In the genomic region with DNA sequence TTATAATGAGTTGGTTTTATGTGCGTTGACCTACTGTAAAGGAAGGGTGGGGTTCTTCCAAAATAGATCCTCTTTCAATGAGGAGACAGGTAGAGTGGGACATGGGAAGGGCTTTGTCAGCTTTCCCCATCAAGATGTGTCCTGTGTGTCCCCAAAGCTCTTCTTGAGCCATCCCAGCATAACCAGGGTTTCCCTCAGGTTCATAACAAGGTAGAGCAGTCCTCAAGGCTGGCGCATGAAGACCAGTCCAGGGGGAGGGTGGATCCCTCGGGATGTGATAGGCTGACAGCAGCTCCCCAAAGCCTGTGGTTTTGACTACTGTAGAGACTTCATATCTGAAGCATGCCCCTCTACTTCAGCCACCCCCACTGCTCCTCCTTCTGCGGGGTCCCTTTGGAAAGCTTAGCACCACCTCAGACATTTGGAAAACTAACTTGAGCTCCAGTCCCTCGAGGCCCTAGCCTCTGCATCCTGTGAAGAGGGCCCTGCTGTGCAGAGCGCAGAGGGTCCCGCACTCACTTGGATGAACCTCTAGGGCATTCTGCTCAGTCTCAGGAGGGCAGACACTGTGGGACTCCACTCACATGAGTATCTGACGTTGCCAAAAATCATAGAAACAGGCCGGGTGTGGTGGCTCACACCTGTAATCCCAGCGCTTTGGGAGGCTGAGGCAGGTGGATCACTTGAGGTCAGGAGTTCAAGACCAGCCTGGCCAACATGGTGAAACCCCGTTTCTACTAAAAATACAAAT, we compare ENCODE assay signal across 12 cellular contexts. TPM values are rescaled to one million over a fixed set of nuclear protein-coding genes. Genes with fewer than 3 reads are reported as not detected.
A peak's percentile ranks its signal among the peaks of the same experiment; 100 is the strongest.
DNase-seq lines count a peak whose midpoint lies in the region; ATAC-seq lines count a peak whose summit lies in the region.
"Had no signal": no experiment of that assay in that cellular context is flagged by ENCODE, and none has a peak within 500 bp of the region (broad histone marks: within the 10 kb centered on the region; RNA-seq: fewer than 3 reads in every experiment).

No MANE protein-coding gene starts in this region.

- H3K36me3 ChIP-seq in esophagus (ENCODE audit: control insufficient read depth in 2 of 2, insufficient read depth in 2 of 2, low read length in 1 of 2), result no peaks in the 10 kb centered on the region
- H3K36me3 ChIP-seq: HAP-1, pancreas had no signal

- no peaks in the 10 kb centered on the region for H3K27me3 ChIP-seq in esophagus (ENCODE audit: control insufficient read depth in 1 of 2, insufficient read depth in 2 of 2, low read length in 2 of 2)
- H3K27me3 ChIP-seq: pancreas had no signal

- H3K27ac Mint-ChIP-seq in activated CD4-positive, alpha-beta T cell treated with anti-CD3 and anti-CD28 coated beads for 36 hours, result peak overlapping the region; percentile 96
- peak overlapping the region; percentile 95 for H3K27ac Mint-ChIP-seq in T-helper 2 cell treated with Interferon-gamma antibody and Interleukin-4, amounts not matched to agents 5 μg/mL and 100 μg/mL, for 36 hours
- peak overlapping the region; percentile 93 for H3K27ac Mint-ChIP-seq in stimulated activated effector memory CD8-positive, alpha-beta T cell treated with anti-CD3 and anti-CD28 coated beads, Interleukin-12 subunit alpha, Interleukin-12 subunit beta, amount 100 ng/mL, for 72 hours

- no peaks in the 10 kb centered on the region for H3K27me3 Mint-ChIP-seq in activated CD4-positive, alpha-beta T cell treated with anti-CD3 and anti-CD28 coated beads for 36 hours
- no peaks in the 10 kb centered on the region for H3K27me3 Mint-ChIP-seq in T-helper 2 cell treated with Interferon-gamma antibody and Interleukin-4, amounts not matched to agents 5 μg/mL and 100 μg/mL, for 36 hours (ENCODE audit: low read depth)

- intact Hi-C loops in activated CD4-positive, alpha-beta T cell treated with anti-CD3 and anti-CD28 coated beads for 36 hours (cut with DNase I, micrococcal nuclease), result loop anchor here (2.0 to 10.0 kb wide), 8 partner anchors 115 to 435 kb away; partner anchors contain the start of genes GIMAP2 (in 1 of the 2) and GIMAP6 (in 1 of the 2)

- H3K4me3 Mint-ChIP-seq in activated CD4-positive, alpha-beta T cell treated with anti-CD3 and anti-CD28 coated beads for 36 hours, result peak overlapping the region; percentile 91
- peak overlapping the region; percentile 92 for H3K4me3 Mint-ChIP-seq in T-helper 2 cell treated with Interferon-gamma antibody and Interleukin-4, amounts not matched to agents 5 μg/mL and 100 μg/mL, for 36 hours
- peak overlapping the region; percentile 95 for H3K4me3 Mint-ChIP-seq in stimulated activated effector memory CD8-positive, alpha-beta T cell treated with anti-CD3 and anti-CD28 coated beads, Interleukin-12 subunit alpha, Interleukin-12 subunit beta, amount 100 ng/mL, for 72 hours

- no peak overlapping the region for H3K4me3 ChIP-seq in esophagus (ENCODE audit: low read depth in 1 of 2, low read length in 2 of 2)
- H3K4me3 ChIP-seq: HAP-1, pancreas had no signal

- no peaks in the 10 kb centered on the region for H3K9me3 ChIP-seq in esophagus (ENCODE audit: control insufficient read depth in 2 of 2, insufficient read depth in 1 of 2, low read depth in 1 of 2, low read length in 1 of 2)
- H3K9me3 ChIP-seq: HAP-1, pancreas, SK-N-SH had no signal

- 77 to 78% methylated on average over 11 of the region's 11 CpGs for WGBS in esophagus, 2 donors

- H3K36me3 Mint-ChIP-seq in activated CD4-positive, alpha-beta T cell treated with anti-CD3 and anti-CD28 coated beads for 36 hours (ENCODE audit: low read depth), result peaks cover 15% of the 10 kb centered on the region
- peaks cover 22% of the 10 kb centered on the region for H3K36me3 Mint-ChIP-seq in T-helper 2 cell treated with Interferon-gamma antibody and Interleukin-4, amounts not matched to agents 5 μg/mL and 100 μg/mL, for 36 hours (ENCODE audit: low read depth)
- peaks cover 45% of the 10 kb centered on the region for H3K36me3 Mint-ChIP-seq in stimulated activated effector memory CD8-positive, alpha-beta T cell treated with anti-CD3 and anti-CD28 coated beads, Interleukin-12 subunit alpha, Interleukin-12 subunit beta, amount 100 ng/mL, for 72 hours

- peak overlapping the region; percentile 9 to 48 for H3K27ac ChIP-seq in esophagus (ENCODE audit: low read depth in 2 of 2, low read length in 1 of 2)

- no peaks in the 10 kb centered on the region for H3K4me1 ChIP-seq in esophagus (ENCODE audit: control insufficient read depth in 2 of 2, insufficient read depth in 2 of 2, low read length in 1 of 2)
- H3K4me1 ChIP-seq: HAP-1 had no signal

- CTCF ChIA-PET in activated CD4-positive, alpha-beta T cell treated with anti-CD3 and anti-CD28 coated beads for 36 hours (lab: Charles Lee), result interaction anchor here (0.6 to 4.8 kb wide), 54 partner anchors 9 to 383 kb away, joined by 3 to 69 read pairs (median 4); partner anchors contain the start of genes GIMAP1, GIMAP2, GIMAP4 and GIMAP6

- ATAC-seq in activated CD4-positive, alpha-beta T cell treated with anti-CD3 and anti-CD28 coated beads for 36 hours, result no peak
- no peak for ATAC-seq in stimulated activated effector memory CD8-positive, alpha-beta T cell treated with anti-CD3 and anti-CD28 coated beads, Interleukin-12 subunit alpha, Interleukin-12 subunit beta, amount 100 ng/mL, for 72 hours

- POLR2A ChIA-PET in activated CD4-positive, alpha-beta T cell treated with anti-CD3 and anti-CD28 coated beads for 36 hours (lab: Charles Lee), result interaction anchor here (0.7 to 1.5 kb wide), 5 partner anchors 16 to 306 kb away, joined by 3 to 12 read pairs (median 4); no protein-coding TSS in a partner anchor

- peaks cover 2% of the 10 kb centered on the region for H3K9me3 Mint-ChIP-seq in activated CD4-positive, alpha-beta T cell treated with anti-CD3 and anti-CD28 coated beads for 36 hours (ENCODE audit: low read depth)
- peaks cover 5% of the 10 kb centered on the region for H3K9me3 Mint-ChIP-seq in T-helper 2 cell treated with Interferon-gamma antibody and Interleukin-4, amounts not matched to agents 5 μg/mL and 100 μg/mL, for 36 hours
- no peaks in the 10 kb centered on the region for H3K9me3 Mint-ChIP-seq in stimulated activated effector memory CD8-positive, alpha-beta T cell treated with anti-CD3 and anti-CD28 coated beads, Interleukin-12 subunit alpha, Interleukin-12 subunit beta, amount 100 ng/mL, for 72 hours

- DNase-seq in activated CD4-positive, alpha-beta T cell treated with anti-CD3 and anti-CD28 coated beads for 36 hours, result peak; percentile 30
- no peak for DNase-seq in activated CD4-positive, alpha-beta T cell treated with anti-CD3 and anti-CD28 coated beads for 1 hour
- DNase-seq in T-helper 2 cell treated with Interferon-gamma antibody and Interleukin-4, amounts not matched to agents 5 μg/mL and 100 μg/mL, for 36 hours (ENCODE audit: low spot score), result no peak
- peak in 1 of 2 donors; percentile 68 for DNase-seq in stimulated activated effector memory CD8-positive, alpha-beta T cell treated with anti-CD3 and anti-CD28 coated beads, Interleukin-12 subunit alpha, Interleukin-12 subunit beta, amount 100 ng/mL, for 72 hours (ENCODE audit: low spot score in 2 of 2)
- DNase-seq in GM03348 (ENCODE audit: low spot score) (no peak), midbrain (lab: John Stamatoyannopoulos, UW) (no peak), NCI-H345 treated with DMSO at 0.1 percent for 48 hours (lab: John Stamatoyannopoulos, UW; ENCODE audit: unreplicated experiment) (no peak)
- DNase-seq: NCI-H187 treated with DMSO at 0.1 percent for 48 hours had no signal

- H3K4me1 Mint-ChIP-seq in activated CD4-positive, alpha-beta T cell treated with anti-CD3 and anti-CD28 coated beads for 36 hours, result peaks cover 57% of the 10 kb centered on the region
- peaks cover 47% of the 10 kb centered on the region for H3K4me1 Mint-ChIP-seq in T-helper 2 cell treated with Interferon-gamma antibody and Interleukin-4, amounts not matched to agents 5 μg/mL and 100 μg/mL, for 36 hours (ENCODE audit: low read depth)
- H3K4me1 Mint-ChIP-seq in stimulated activated effector memory CD8-positive, alpha-beta T cell treated with anti-CD3 and anti-CD28 coated beads, Interleukin-12 subunit alpha, Interleukin-12 subunit beta, amount 100 ng/mL, for 72 hours, result peaks cover 76% of the 10 kb centered on the region

RNA-seq across cellular contexts. Expression of gene GIMAP8, which starts 1.0 kb away (rescaled TPM):
- 1 to 10 TPM; 7.7 to 9.6 TPM for total RNA-seq in activated CD4-positive, alpha-beta T cell treated with anti-CD3 and anti-CD28 coated beads for 36 hours
- 1 to 10 TPM; 1.8 to 1.9 TPM for polyA plus RNA-seq in esophagus
- polyA plus RNA-seq: SK-N-SH had no signal
